18 cellular contexts compared by ENCODE assay signal in the genomic region with DNA sequence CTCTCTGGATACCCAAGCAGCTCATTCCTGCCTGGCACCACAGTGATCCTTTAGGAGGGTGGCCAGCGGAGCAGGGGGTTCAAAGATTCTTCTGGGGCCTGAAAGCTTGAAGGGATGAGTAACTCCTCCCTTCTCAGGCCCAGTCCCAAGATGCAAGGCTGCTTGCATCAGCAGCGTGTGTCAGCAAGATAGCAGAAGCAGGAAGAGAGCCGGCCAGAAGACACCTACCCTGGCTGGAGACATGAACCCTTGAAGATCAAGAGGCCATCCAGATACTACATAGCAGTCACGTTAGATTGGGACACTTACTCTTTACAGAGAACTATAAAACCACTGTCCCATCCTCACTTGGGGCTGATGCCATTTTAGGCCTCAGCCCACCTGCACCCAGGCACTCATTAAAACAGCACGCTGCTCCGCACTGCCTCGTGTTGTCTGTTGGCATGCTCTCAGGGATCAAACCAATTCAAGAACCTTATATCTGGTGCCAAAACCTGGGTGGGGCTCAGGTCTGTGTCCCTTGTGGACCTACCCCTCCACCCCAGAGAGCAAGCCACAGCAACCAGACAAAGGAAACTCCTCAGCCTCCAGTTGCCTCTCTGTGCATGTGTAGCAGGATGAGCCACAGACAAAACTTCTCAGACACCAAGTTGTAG. TPM values are rescaled to one million over a fixed set of nuclear protein-coding genes. Genes with fewer than 3 reads are reported as not detected.
DNase-seq lines count a peak whose midpoint lies in the region; ATAC-seq and TF ChIP-seq lines count a peak whose summit lies in the region.
"Had no signal": no experiment of that assay in that cellular context is flagged by ENCODE, and none has a peak within 500 bp of the region (broad histone marks: within the 10 kb centered on the region; RNA-seq: fewer than 3 reads in every experiment).

No MANE protein-coding gene starts in this region.

- H4K20me1 ChIP-seq in osteoblast (ENCODE audit: insufficient read depth, low read length) = no peaks in the 10 kb centered on the region

- no peaks in the 10 kb centered on the region for H3K79me2 ChIP-seq in osteoblast (ENCODE audit: insufficient read depth, low read length)

- TF ChIP-seq CTCF in osteoblast (IDR thresholded peaks at IDR 0.05; ENCODE audit: extremely low read depth, low read depth, low read length) = no peak

- no peak overlapping the region for H2AFZ ChIP-seq in osteoblast (ENCODE audit: low read length)

- no peaks in the 10 kb centered on the region for H3K4me1 ChIP-seq in osteoblast (ENCODE audit: insufficient read depth, low read length)
- H3K4me1 ChIP-seq: body of pancreas, vagina had no signal

- H3K9me3 ChIP-seq in osteoblast (ENCODE audit: low read depth, low read length) = no peaks in the 10 kb centered on the region
- H3K9me3 ChIP-seq: body of pancreas, vagina had no signal

- no peak for DNase-seq in SKM-1 (lab: John Stamatoyannopoulos, UW; ENCODE audit: unreplicated experiment)
- no peak for DNase-seq in NAMALWA (ENCODE audit: low spot score)
- DNase-seq in osteoblast (ENCODE audit: insufficient read length, low spot score, missing footprints) = no peak
- DNase-seq: activated naive CD4-positive, alpha-beta T cell treated with anti-CD3 and anti-CD28 coated beads for 36 hours; body of pancreas; CD8-positive, alpha-beta T cell; left ventricle myocardium superior; NCI-H1092; NCI-H446 treated with DMSO at 0.1 percent for 48 hours; stimulated activated CD4-positive, alpha-beta T cell treated with anti-CD3 and anti-CD28 coated beads, Interleukin-4, amount 100 ng/mL, for 1 hour; WERI-Rb-1 had no signal

- no peak overlapping the region for H3K4me2 ChIP-seq in osteoblast (ENCODE audit: insufficient read depth, low read length)

- ATAC-seq in GM19043 (IDR thresholded peaks at IDR 0.05; ENCODE audit: low read depth, unreplicated experiment) (peak; percentile 55), HG02623 (IDR thresholded peaks at IDR 0.05; ENCODE audit: unreplicated experiment) (peak; percentile 58), HG03442 (IDR thresholded peaks at IDR 0.05; ENCODE audit: unreplicated experiment) (peak; percentile 40), GM21723 (IDR thresholded peaks at IDR 0.05; ENCODE audit: unreplicated experiment) (no peak)
- ATAC-seq: body of pancreas; CD8-positive, alpha-beta T cell; left ventricle myocardium superior; natural killer cell treated with Interleukin-12 subunit alpha and Interleukin-12 subunit beta and Interleukin-15 and Interleukin-18, amount 100 ng/mL, for 72 hours had no signal

- no peak overlapping the region for H3K27ac ChIP-seq in osteoblast (ENCODE audit: low read depth, low read length)
- H3K27ac ChIP-seq: body of pancreas, vagina, WERI-Rb-1 had no signal

- no peaks in the 10 kb centered on the region for H3K36me3 ChIP-seq in osteoblast (ENCODE audit: insufficient read depth, low read length)
- H3K36me3 ChIP-seq: vagina, WERI-Rb-1 had no signal

- no peaks in the 10 kb centered on the region for H3K27me3 ChIP-seq in osteoblast (ENCODE audit: insufficient read depth, low read length)
- H3K27me3 ChIP-seq: body of pancreas, vagina had no signal

- no peak overlapping the region for H3K4me3 ChIP-seq in osteoblast (ENCODE audit: insufficient read depth, low read length)
- H3K4me3 ChIP-seq: body of pancreas, vagina had no signal

RNA-seq across cellular contexts. Expression of gene UGT2B17, which starts 6.5 kb away (rescaled TPM):
- total RNA-seq in osteoblast = not detected in 2 replicates
- total RNA-seq: activated naive CD4-positive, alpha-beta T cell treated with anti-CD3 and anti-CD28 coated beads for 36 hours; body of pancreas; CD8-positive, alpha-beta T cell; left ventricle myocardium superior; natural killer cell treated with Interleukin-12 subunit alpha and Interleukin-12 subunit beta and Interleukin-15 and Interleukin-18, amount 100 ng/mL, for 72 hours; PC-3; vagina had no signal
